ENCODE assay signal across 12 cellular contexts in the genomic region with DNA sequence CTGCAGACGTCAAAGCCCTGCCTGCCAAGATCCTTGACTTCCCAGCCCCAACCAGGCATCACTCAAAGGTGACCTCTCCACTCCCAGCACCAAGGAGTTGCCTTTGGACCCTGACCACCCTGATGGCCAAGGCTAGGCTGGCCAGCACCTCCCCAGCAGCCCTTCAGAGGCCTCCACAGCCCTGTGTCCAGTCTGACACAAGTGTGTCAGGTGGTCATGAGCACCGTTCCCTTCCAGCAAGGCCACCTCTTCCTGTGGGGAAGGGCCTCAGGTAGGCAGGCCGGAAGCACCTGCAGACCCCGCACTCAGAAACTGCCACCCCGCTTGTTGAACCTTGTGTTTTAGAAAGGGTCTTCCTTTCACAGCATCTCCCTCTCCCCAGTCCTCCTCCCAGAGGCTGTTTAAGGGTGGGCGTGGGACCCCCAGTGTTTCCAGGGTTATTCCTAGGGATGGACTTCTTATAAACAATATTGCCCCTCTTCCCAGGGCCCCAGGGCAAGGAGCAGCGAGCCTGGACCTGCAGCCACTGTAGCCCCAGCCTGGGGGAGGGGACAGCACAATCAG. TPM values are rescaled to one million over a fixed set of nuclear protein-coding genes. Genes with fewer than 3 reads are reported as not detected.
DNase-seq lines count a peak whose midpoint lies in the region; ATAC-seq and TF ChIP-seq lines count a peak whose summit lies in the region.
"Had no signal": no experiment of that assay in that cellular context is flagged by ENCODE, and none has a peak within 500 bp of the region (broad histone marks: within the 10 kb centered on the region; RNA-seq: fewer than 3 reads in every experiment).

No MANE protein-coding gene starts in this region.

- peaks cover 30% of the 10 kb centered on the region for H3K4me1 Mint-ChIP-seq in stimulated activated effector memory CD8-positive, alpha-beta T cell treated with anti-CD3 and anti-CD28 coated beads, Interleukin-12 subunit alpha, Interleukin-12 subunit beta, amount 100 ng/mL, for 72 hours

- H3K9ac ChIP-seq in ES-I3 (ENCODE audit: low read depth, low read length) = peak overlapping the region; percentile 68; the same call in 1 of the 2 replicates
- H3K9ac ChIP-seq in colonic mucosa (ENCODE audit: low read depth in 2 of 2, low read length in 2 of 2) = no peak overlapping the region

- peak overlapping the region; percentile 80 for H3K4me3 Mint-ChIP-seq in stimulated activated effector memory CD8-positive, alpha-beta T cell treated with anti-CD3 and anti-CD28 coated beads, Interleukin-12 subunit alpha, Interleukin-12 subunit beta, amount 100 ng/mL, for 72 hours

- no TSS peak for BruUV-seq in Panc1 (replicated peaks; lab: Mats Ljungman, UMichigan)

- WGBS in gastroesophageal sphincter (ENCODE audit: low coverage in 1 of 2), 2 donors = no CpG with 5 or more reads among the region's 7 CpGs

- H3K4me3 ChIP-seq in Panc1 (ENCODE audit: low read depth in 2 of 2, low read length in 2 of 2) = no peak overlapping the region
- H3K4me3 ChIP-seq in gastroesophageal sphincter = no peak overlapping the region
- H3K4me3 ChIP-seq in colonic mucosa = no peak overlapping the region

- H3K27me3 ChIP-seq in Panc1 (ENCODE audit: control insufficient read depth, insufficient read depth, low read length) (no peaks in the 10 kb centered on the region), gastroesophageal sphincter (no peaks in the 10 kb centered on the region), colonic mucosa (no peaks in the 10 kb centered on the region)

- H3K27ac Mint-ChIP-seq in stimulated activated effector memory CD8-positive, alpha-beta T cell treated with anti-CD3 and anti-CD28 coated beads, Interleukin-12 subunit alpha, Interleukin-12 subunit beta, amount 100 ng/mL, for 72 hours = no peak overlapping the region

- DNase-seq in Panc1 (ENCODE audit: low read depth, low spot score) = no peak
- no peak for DNase-seq in stimulated activated effector memory CD8-positive, alpha-beta T cell treated with anti-CD3 and anti-CD28 coated beads, Interleukin-12 subunit alpha, Interleukin-12 subunit beta, amount 100 ng/mL, for 72 hours (ENCODE audit: low spot score in 2 of 2)
- DNase-seq in globus pallidus (ENCODE audit: low spot score) = no peak
- no peak for DNase-seq in colonic mucosa
- DNase-seq in NCI-H146 (lab: John Stamatoyannopoulos, UW) = no peak
- DNase-seq: activated naive CD4-positive, alpha-beta T cell; natural killer cell; NCI-H774 had no signal

- no peak for TF ChIP-seq EP300 in gastroesophageal sphincter (IDR thresholded peaks at IDR 0.05)

- in situ Hi-C loops in Panc1 (cut with HindIII; ENCODE audit: low pct_unique_long_range_greater_than_20kb, low sequenced_read_pairs) = no loop called here

- H3K36me3 ChIP-seq in ES-I3 (ENCODE audit: insufficient read depth, low read length) (no peaks in the 10 kb centered on the region), Panc1 (ENCODE audit: control insufficient read depth, insufficient read depth, low read length) (no peaks in the 10 kb centered on the region; the same call in 1 of the 2 replicates), gastroesophageal sphincter (no peaks in the 10 kb centered on the region), colonic mucosa (no peaks in the 10 kb centered on the region)

- H3K9me3 ChIP-seq in ES-I3 (ENCODE audit: control insufficient read depth, insufficient read depth, low read length) (no peaks in the 10 kb centered on the region), Panc1 (ENCODE audit: control insufficient read depth, insufficient read depth, low read depth, low read length) (no peaks in the 10 kb centered on the region), gastroesophageal sphincter (no peaks in the 10 kb centered on the region), colonic mucosa (no peaks in the 10 kb centered on the region)

- no peak for TF ChIP-seq POLR2A in gastroesophageal sphincter (IDR thresholded peaks at IDR 0.05)

- no peaks in the 10 kb centered on the region for H3K36me3 Mint-ChIP-seq in stimulated activated effector memory CD8-positive, alpha-beta T cell treated with anti-CD3 and anti-CD28 coated beads, Interleukin-12 subunit alpha, Interleukin-12 subunit beta, amount 100 ng/mL, for 72 hours
- H3K36me3 Mint-ChIP-seq: brain, natural killer cell had no signal

- H3K9me3 Mint-ChIP-seq in stimulated activated effector memory CD8-positive, alpha-beta T cell treated with anti-CD3 and anti-CD28 coated beads, Interleukin-12 subunit alpha, Interleukin-12 subunit beta, amount 100 ng/mL, for 72 hours = no peaks in the 10 kb centered on the region
- H3K9me3 Mint-ChIP-seq: natural killer cell had no signal

- no peak for TF ChIP-seq CTCF in Panc1 (IDR thresholded peaks at IDR 0.05)
- TF ChIP-seq CTCF in gastroesophageal sphincter (IDR thresholded peaks at IDR 0.05) = no peak
- TF ChIP-seq CTCF in colonic mucosa (IDR thresholded peaks at IDR 0.05) = no peak

- POLR2A ChIA-PET in Panc1 (lab: Charles Lee) = no interaction called here

- H3K4me1 ChIP-seq in ES-I3 (ENCODE audit: insufficient read depth, low read length) (peaks cover 30% of the 10 kb centered on the region; the same call in 1 of the 2 replicates), Panc1 (ENCODE audit: control insufficient read depth, insufficient read depth, low read length) (peaks cover 54% of the 10 kb centered on the region), gastroesophageal sphincter (peaks cover 0 to 46% (median 40%) of the 10 kb centered on the region in 3 donors), colonic mucosa (peaks cover 33% of the 10 kb centered on the region)

- ATAC-seq in Panc1 (no peak), gastroesophageal sphincter (no peak), HG03354 (IDR thresholded peaks at IDR 0.05; ENCODE audit: poor library complexity, severe bottlenecking, unreplicated experiment) (no peak)
- no peak for ATAC-seq in stimulated activated effector memory CD8-positive, alpha-beta T cell treated with anti-CD3 and anti-CD28 coated beads, Interleukin-12 subunit alpha, Interleukin-12 subunit beta, amount 100 ng/mL, for 72 hours
- ATAC-seq: natural killer cell had no signal

- intact Hi-C loops in Panc1 (cut with micrococcal nuclease; ENCODE audit: unreplicated experiment) = no loop called here
- intact Hi-C loops in colonic mucosa (cut with DNase I) = no loop called here

- H3K27ac ChIP-seq in Panc1 (ENCODE audit: low read length) (peak overlapping the region; percentile 97), gastroesophageal sphincter (peak overlapping the region in 3 of 4 donors; percentile 89 to 93 (median 91)), colonic mucosa (no peak overlapping the region)

- CTCF ChIA-PET in Panc1 (lab: Charles Lee) = interaction anchor here (0.5 kb wide), 1 partner anchor 25 kb away, joined by 3 read pairs; no protein-coding TSS in a partner anchor

RNA-seq across cellular contexts. Expression of gene INF2, which starts 13.2 kb away (rescaled TPM):
- total RNA-seq in Panc1 (2021; ENCODE audit: unreplicated experiment) = 195 TPM
- 179 TPM for polyA plus RNA-seq in Panc1 (2012; ENCODE audit: insufficient read length)
- total RNA-seq in gastroesophageal sphincter = 100 to 1,000 TPM in 1 of 4 donors, 10 to 100 TPM in 3; 44.6 to 102 (median 64.7) TPM
- total RNA-seq in colonic mucosa = 100 to 1,000 TPM; 162 to 264 TPM

RNA-seq across cellular contexts. Expression of gene ADSS1, which starts 47.8 kb away (rescaled TPM):
- total RNA-seq in Panc1 (2021; ENCODE audit: unreplicated experiment) (9.4 TPM), gastroesophageal sphincter (10 to 100 TPM in 2 of 4 donors, 1 to 10 TPM in 2; 5.1 to 32.2 (median 8.8) TPM), colonic mucosa (1 to 10 TPM; 3.5 to 4.0 TPM)
- polyA plus RNA-seq in Panc1 (2012; ENCODE audit: insufficient read length) = 15.6 TPM
